In genomic region chr12:24380122-24380521, GRCh38 we compare ENCODE assay signal across 19 cellular contexts.
A peak's percentile ranks its signal among the peaks of the same experiment; 100 is the strongest.
DNase-seq lines count a peak whose midpoint lies in the region; ATAC-seq and TF ChIP-seq lines count a peak whose summit lies in the region.
"Had no signal": no experiment of that assay in that cellular context is flagged by ENCODE, and none has a peak within 500 bp of the region (broad histone marks: within the 10 kb centered on the region; RNA-seq: fewer than 3 reads in every experiment).

No MANE protein-coding gene starts in this region.

- peak; percentile 53 to 59 for DNase-seq in HAP-1 (ENCODE audit: low spot score in 2 of 2)
- peak; percentile 82 for DNase-seq in NCI-H82 treated with DMSO at 0.1 percent for 48 hours (lab: John Stamatoyannopoulos, UW; ENCODE audit: unreplicated experiment)
- DNase-seq in fibroblast of gingiva (ENCODE audit: low read depth) = peak; percentile 43
- peak; percentile 81 for DNase-seq in neural progenitor cell (ENCODE audit: low spot score)
- no peak for DNase-seq in NCI-H2029 treated with DMSO at 0.1 percent for 48 hours (lab: John Stamatoyannopoulos, UW)
- DNase-seq in DMS153 treated with DMSO at 0.1 percent for 48 hours (lab: John Stamatoyannopoulos, UW; ENCODE audit: unreplicated experiment) = no peak
- no peak for DNase-seq in NCI-H526 treated with DMSO at 0.1 percent for 48 hours (lab: John Stamatoyannopoulos, UW)
- DNase-seq: activated CD4-positive, alpha-beta T cell treated with anti-CD3 and anti-CD28 coated beads for 48 hours; BE2C; left lung; NCI-H2227 treated with DMSO at 0.1 percent for 48 hours; PC-3; stimulated activated naive CD4-positive, alpha-beta T cell; T-helper 9 cell had no signal

- peak overlapping the region; percentile 93 for H3K27ac ChIP-seq in neural progenitor cell
- H3K27ac ChIP-seq: KMS-11, left lung, SJSA1 had no signal

- no peaks in the 10 kb centered on the region for H3K27me3 Mint-ChIP-seq in neural progenitor cell (ENCODE audit: insufficient read depth, low read depth)
- H3K27me3 Mint-ChIP-seq: activated naive CD4-positive, alpha-beta T cell treated with anti-CD3 and anti-CD28 coated beads, Interleukin-2, amount 50 U/mL, for 24 hours had no signal

- H3K4me2 ChIP-seq in neural progenitor cell = peak overlapping the region; percentile 69
- H3K4me2 ChIP-seq: KMS-11 had no signal

- no peaks in the 10 kb centered on the region for H3K9me3 ChIP-seq in HAP-1
- no peaks in the 10 kb centered on the region for H3K9me3 ChIP-seq in neural progenitor cell (ENCODE audit: low read depth)
- H3K9me3 ChIP-seq: BE2C, SJSA1 had no signal

- H3K4me3 ChIP-seq in HAP-1 (no peak overlapping the region), neural progenitor cell (peak overlapping the region; percentile 18)
- H3K4me3 ChIP-seq: left lung, SJSA1 had no signal

- H3K4me1 ChIP-seq in HAP-1 (peaks cover 30% of the 10 kb centered on the region), neural progenitor cell (peaks cover 41% of the 10 kb centered on the region)
- H3K4me1 ChIP-seq: BE2C, left lung had no signal

- peaks cover 45% of the 10 kb centered on the region for H3F3A ChIP-seq in neural progenitor cell (ENCODE audit: low read depth)

- peaks cover 5% of the 10 kb centered on the region for H3K79me2 ChIP-seq in neural progenitor cell (ENCODE audit: low read depth)

- peak overlapping the region; percentile 91 for H3K27ac Mint-ChIP-seq in neural progenitor cell
- H3K27ac Mint-ChIP-seq: activated naive CD4-positive, alpha-beta T cell treated with anti-CD3 and anti-CD28 coated beads, Interleukin-2, amount 50 U/mL, for 24 hours; type B pancreatic cell had no signal

- H3K4me3 Mint-ChIP-seq in neural progenitor cell = no peak overlapping the region
- H3K4me3 Mint-ChIP-seq: activated naive CD4-positive, alpha-beta T cell treated with anti-CD3 and anti-CD28 coated beads, Interleukin-2, amount 50 U/mL, for 24 hours; type B pancreatic cell had no signal

- H3K4me1 Mint-ChIP-seq in neural progenitor cell = peaks cover 39% of the 10 kb centered on the region
- H3K4me1 Mint-ChIP-seq: activated naive CD4-positive, alpha-beta T cell treated with anti-CD3 and anti-CD28 coated beads, Interleukin-2, amount 50 U/mL, for 24 hours had no signal

- H3K36me3 ChIP-seq in HAP-1 (replicated peaks) = no peaks in the 10 kb centered on the region
- no peaks in the 10 kb centered on the region for H3K36me3 ChIP-seq in neural progenitor cell
- H3K36me3 ChIP-seq: BE2C, left lung, SJSA1 had no signal

- no peak overlapping the region for H3K9ac ChIP-seq in neural progenitor cell
- H3K9ac ChIP-seq: KMS-11 had no signal

- ATAC-seq in HG03521 (IDR thresholded peaks at IDR 0.05; ENCODE audit: unreplicated experiment) = no peak
- ATAC-seq: left lung, PC-3 had no signal

- in situ Hi-C loops in HAP-1 (cut with MboI; ENCODE audit: low sequenced_read_pairs) = no loop called here

- no peak overlapping the region for H2AFZ ChIP-seq in neural progenitor cell (replicated peaks)

- no peaks in the 10 kb centered on the region for H3K27me3 ChIP-seq in HAP-1 (ENCODE audit: low read depth)
- H3K27me3 ChIP-seq in neural progenitor cell = no peaks in the 10 kb centered on the region
- H3K27me3 ChIP-seq: BE2C, left lung, SJSA1 had no signal

- H4K20me1 ChIP-seq in neural progenitor cell (ENCODE audit: low read depth) = no peaks in the 10 kb centered on the region

- H3K36me3 Mint-ChIP-seq in neural progenitor cell = peaks cover 26% of the 10 kb centered on the region
- H3K36me3 Mint-ChIP-seq: activated naive CD4-positive, alpha-beta T cell treated with anti-CD3 and anti-CD28 coated beads, Interleukin-2, amount 50 U/mL, for 24 hours had no signal

- no peak for TF ChIP-seq CTCF in neural progenitor cell (IDR thresholded peaks at IDR 0.05)

- H3K9me3 Mint-ChIP-seq in neural progenitor cell = peaks cover 17% of the 10 kb centered on the region

Comparison
In these comparisons a context has a peak if more than half of its experiments do, and no peak if none do; other contexts are left out.
1. DNase-seq: peak in HAP-1 (2 of 2), NCI-H82 treated with DMSO at 0.1 percent for 48 hours (single experiment), fibroblast of gingiva (single experiment) and neural progenitor cell (single experiment); none in NCI-H2029 treated with DMSO at 0.1 percent for 48 hours (single experiment), DMS153 treated with DMSO at 0.1 percent for 48 hours (single experiment) and NCI-H526 treated with DMSO at 0.1 percent for 48 hours (single experiment).